In genomic region chrX:39560285-39560684, GRCh38 we compare ENCODE assay signal across 26 cellular contexts.
"Had no signal": no experiment of that assay in that cellular context is flagged by ENCODE, and none has a peak within 500 bp of the region (broad histone marks: within the 10 kb centered on the region; RNA-seq: fewer than 3 reads in every experiment).

No MANE protein-coding gene starts in this region.

- H3K27ac ChIP-seq: breast epithelium, cardiac muscle cell, colonic mucosa, esophagus squamous epithelium had no signal

- H3K9me3 Mint-ChIP-seq: activated CD4-positive, alpha-beta memory T cell treated with anti-CD3 and anti-CD28 coated beads, Interleukin-2, amount 10 ng/mL, durations not matched to agents 7 days and 5 days had no signal

- ATAC-seq: activated CD4-positive, alpha-beta T cell treated with anti-CD3 and anti-CD28 coated beads for 36 hours; activated T-cell treated with anti-CD3 and anti-CD28 coated beads, Interleukin-2, amount 50 U/mL, for 72 hours had no signal

- H3K27me3 ChIP-seq: cardiac muscle cell, colonic mucosa, esophagus squamous epithelium had no signal

- H3K9me3 ChIP-seq: breast epithelium, colonic mucosa, esophagus squamous epithelium had no signal

- H3K27ac Mint-ChIP-seq: activated CD4-positive, alpha-beta memory T cell treated with anti-CD3 and anti-CD28 coated beads, Interleukin-2, amount 10 ng/mL, durations not matched to agents 7 days and 5 days; activated CD4-positive, alpha-beta T cell treated with anti-CD3 and anti-CD28 coated beads for 36 hours; activated CD4-positive, alpha-beta T cell treated with anti-CD3 and anti-CD28 coated beads, Interleukin-2, amount 10 ng/mL, durations not matched to agents 24 days and 14 days; activated naive CD8-positive, alpha-beta T cell; activated T-cell treated with anti-CD3 and anti-CD28 coated beads, Interleukin-2, amount 50 U/mL, for 24 hours; activated T-cell treated with anti-CD3 and anti-CD28 coated beads, Interleukin-2, amount 50 U/mL, for 72 hours had no signal

- H3K4me3 Mint-ChIP-seq: activated CD4-positive, alpha-beta memory T cell treated with anti-CD3 and anti-CD28 coated beads, Interleukin-2, amount 10 ng/mL, durations not matched to agents 7 days and 5 days; activated CD4-positive, alpha-beta T cell treated with anti-CD3 and anti-CD28 coated beads for 36 hours; activated CD4-positive, alpha-beta T cell treated with anti-CD3 and anti-CD28 coated beads, Interleukin-2, amount 10 ng/mL, durations not matched to agents 24 days and 14 days; activated naive CD8-positive, alpha-beta T cell; activated T-cell treated with anti-CD3 and anti-CD28 coated beads, Interleukin-2, amount 50 U/mL, for 24 hours; activated T-cell treated with anti-CD3 and anti-CD28 coated beads, Interleukin-2, amount 50 U/mL, for 72 hours; brain had no signal

- DNase-seq: activated CD4-positive, alpha-beta memory T cell treated with anti-CD3 and anti-CD28 coated beads, Interleukin-2, amount 10 ng/mL, durations not matched to agents 7 days and 5 days; activated CD4-positive, alpha-beta T cell treated with anti-CD3 and anti-CD28 coated beads for 36 hours; activated CD4-positive, alpha-beta T cell treated with anti-CD3 and anti-CD28 coated beads, Interleukin-2, amount 10 ng/mL, durations not matched to agents 24 days and 14 days; activated CD4-positive, CD25-positive, alpha-beta regulatory T cell; activated CD4-positive, CD25-positive, alpha-beta regulatory T cell treated with anti-CD3 and anti-CD28 coated beads, Interleukin-2, amount 50 U/mL, for 72 hours; activated CD8-positive, alpha-beta memory T cell treated with anti-CD3 and anti-CD28 coated beads, Interleukin-2, amount 50 U/mL, for 48 hours; activated gamma-delta T cell treated with Interleukin-2 at 50 U/mL for 16 hours; activated naive CD4-positive, alpha-beta T cell treated with anti-CD3 and anti-CD28 coated beads, Interleukin-2, amount 50 U/mL, for 16 hours; activated naive CD4-positive, alpha-beta T cell treated with Interleukin-2 at 50 U/mL for 16 hours; activated T-cell treated with anti-CD3 and anti-CD28 coated beads for 4 hours; activated T-cell treated with anti-CD3 and anti-CD28 coated beads, Interleukin-2, amount 50 U/mL, for 24 hours; activated T-cell treated with anti-CD3 and anti-CD28 coated beads, Interleukin-2, amount 50 U/mL, for 72 hours; amniotic stem cell; central memory CD4-positive, alpha-beta T cell; cerebellar nuclear complex; colonic mucosa; effector CD8-positive, alpha-beta T cell; esophagus squamous epithelium; T-helper 2 cell had no signal

- FAIRE-seq: endometrium, endothelial cell of umbilical vein, frontal cortex had no signal

- H3K27me3 Mint-ChIP-seq: activated CD4-positive, alpha-beta T cell treated with anti-CD3 and anti-CD28 coated beads for 36 hours; activated CD4-positive, alpha-beta T cell treated with anti-CD3 and anti-CD28 coated beads, Interleukin-2, amount 10 ng/mL, durations not matched to agents 24 days and 14 days; activated naive CD8-positive, alpha-beta T cell had no signal

- H3K4me1 Mint-ChIP-seq: activated CD4-positive, alpha-beta memory T cell treated with anti-CD3 and anti-CD28 coated beads, Interleukin-2, amount 10 ng/mL, durations not matched to agents 7 days and 5 days; activated CD4-positive, alpha-beta T cell treated with anti-CD3 and anti-CD28 coated beads for 36 hours; activated CD4-positive, alpha-beta T cell treated with anti-CD3 and anti-CD28 coated beads, Interleukin-2, amount 10 ng/mL, durations not matched to agents 24 days and 14 days had no signal

- H3K36me3 ChIP-seq: breast epithelium, cardiac muscle cell, colonic mucosa, esophagus squamous epithelium had no signal

- H3K4me1 ChIP-seq: breast epithelium, colonic mucosa, esophagus squamous epithelium had no signal

- H3K4me3 ChIP-seq: breast epithelium, cardiac muscle cell, colonic mucosa, esophagus squamous epithelium had no signal

- H3K36me3 Mint-ChIP-seq: activated naive CD8-positive, alpha-beta T cell; brain had no signal
